8 cellular contexts compared by ENCODE assay signal in genomic region chr14:91060472-91061308, GRCh38. TPM values are rescaled to one million over a fixed set of nuclear protein-coding genes. Genes with fewer than 3 reads are reported as not detected.
A peak's percentile ranks its signal among the peaks of the same experiment; 100 is the strongest.
DNase-seq lines count a peak whose midpoint lies in the region; ATAC-seq and TF ChIP-seq lines count a peak whose summit lies in the region.

Gene RPS6KA5 (minus strand): TSS chr14:91060641. CDS start chr14:91060434, 207 bp downstream.

- peak; percentile 87 to 90 for TF ChIP-seq POLR2A in Peyer's patch (IDR thresholded peaks at IDR 0.05)

- TF ChIP-seq CTCF in KMS-11 (conservative IDR thresholded peaks at IDR 0.05; ENCODE audit: low read depth, low read length) (no peak), Peyer's patch (IDR thresholded peaks at IDR 0.05) (peak in 3 of 6 experiments; percentile 1 to 19 (median 8))

- no peaks in the 10 kb centered on the region for H4K20me1 ChIP-seq in KMS-11 (ENCODE audit: insufficient read depth)

- H3K27me3 ChIP-seq in KMS-11 (ENCODE audit: insufficient read depth, low read depth) (no peaks in the 10 kb centered on the region), Peyer's patch (no peaks in the 10 kb centered on the region), muscle layer of colon (ENCODE audit: control insufficient read depth in 1 of 2, insufficient read depth in 2 of 2, low read length in 2 of 2) (no peaks in the 10 kb centered on the region)

- peak within 1 kb of the TSS; percentile 78 for H2AFZ ChIP-seq in KMS-11 (ENCODE audit: low read depth)

- peak within 1 kb of the TSS; percentile 99 for H3K4me2 ChIP-seq in KMS-11

- peak; percentile 85 for ATAC-seq in GM21737 (IDR thresholded peaks at IDR 0.05; ENCODE audit: unreplicated experiment)
- ATAC-seq in esophagus mucosa = peak; percentile 97

- H3K9me3 ChIP-seq in Peyer's patch = no peaks in the 10 kb centered on the region
- no peaks in the 10 kb centered on the region for H3K9me3 ChIP-seq in muscle layer of colon (ENCODE audit: low read length)

- DNase-seq in DMS53 treated with DMSO at 0.1 percent for 48 hours (lab: John Stamatoyannopoulos, UW; ENCODE audit: unreplicated experiment) (peak; percentile 98), Peyer's patch (peak; percentile 100)
- DNase-seq in activated T-cell treated with anti-CD3 and anti-CD28 coated beads, Interleukin-2, amount 50 U/mL, for 48 hours = peak; percentile 99
- peak; percentile 100 for DNase-seq in stimulated activated CD8-positive, alpha-beta memory T cell treated with anti-CD3 and anti-CD28 coated beads, Interleukin-7, amount 100 ng/mL, for 24 hours (ENCODE audit: low read depth)

- H3K4me3 ChIP-seq in KMS-11 (IDR thresholded peaks at IDR 0.05; ENCODE audit: insufficient read depth, low read depth, low read length) = no peak within 1 kb of the TSS
- peak within 1 kb of the TSS; percentile 60 to 99 (median 93) for H3K4me3 ChIP-seq in Peyer's patch
- H3K4me3 ChIP-seq in muscle layer of colon (ENCODE audit: low read depth in 1 of 2, low read length in 2 of 2) = peak within 1 kb of the TSS; percentile 59 to 93

- no peaks in the 10 kb centered on the region for H3K79me2 ChIP-seq in KMS-11 (ENCODE audit: insufficient read depth, low read depth)

- H3K36me3 ChIP-seq in KMS-11 (ENCODE audit: insufficient read depth) (no peaks in the 10 kb centered on the region), Peyer's patch (no peaks in the 10 kb centered on the region), muscle layer of colon (ENCODE audit: insufficient read depth, low read length) (no peaks in the 10 kb centered on the region)

- H3K9ac ChIP-seq in KMS-11 = peak within 1 kb of the TSS; percentile 76
- H3K9ac ChIP-seq in muscle layer of colon (ENCODE audit: low read length) = peak within 1 kb of the TSS; percentile 82

- H3K4me1 ChIP-seq in KMS-11 (ENCODE audit: low read depth, poor library complexity, severe bottlenecking) (peaks cover 20% of the 10 kb centered on the region), Peyer's patch (peaks cover 0 to 24% (median 10%) of the 10 kb centered on the region in 4 donors), muscle layer of colon (ENCODE audit: insufficient read depth, low read length) (peaks cover 48% of the 10 kb centered on the region)

- peak within 1 kb of the TSS; percentile 87 for H3K27ac ChIP-seq in KMS-11
- peak within 1 kb of the TSS; percentile 96 to 99 (median 98) for H3K27ac ChIP-seq in Peyer's patch
- H3K27ac ChIP-seq in muscle layer of colon (ENCODE audit: low read depth, low read length) = peak within 1 kb of the TSS; percentile 86

RNA-seq across cellular contexts. Expression of gene RPS6KA5, which starts in this region (rescaled TPM):
- total RNA-seq in Peyer's patch (10 to 100 TPM; 10.3 to 15.1 (median 10.6) TPM), esophagus mucosa (9.1 TPM)
